1 cellular context compared by ENCODE assay signal in the genomic region with DNA sequence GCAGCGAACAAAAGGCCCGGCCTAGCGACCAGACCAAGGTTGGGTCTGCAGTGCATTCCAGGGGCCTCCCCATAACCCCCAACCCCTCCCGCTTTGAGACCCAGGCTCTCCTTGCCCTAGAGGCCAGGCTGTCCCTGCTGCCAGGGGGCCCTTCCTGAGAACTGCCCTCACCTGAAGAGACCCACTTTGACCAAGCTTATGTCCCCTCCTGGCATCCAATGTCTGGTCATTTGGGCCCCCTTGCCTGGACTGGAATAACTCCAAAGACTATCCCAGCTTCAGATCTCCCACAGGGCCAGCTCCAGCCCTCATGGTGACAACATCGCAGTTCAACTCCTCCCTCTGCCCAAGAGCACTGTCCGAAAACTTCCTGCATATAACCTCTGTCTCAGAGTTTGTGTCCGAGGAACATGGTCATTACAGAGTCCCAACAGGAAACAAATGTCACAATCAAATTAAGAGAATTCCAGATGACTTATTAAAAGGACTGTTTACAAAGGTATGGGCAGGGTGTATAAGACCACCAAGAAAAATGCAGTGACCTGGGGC.
TF ChIP-seq lines count a peak whose summit lies in the region.

No MANE protein-coding gene starts in this region.

TF ChIP-seq in K562, 482 proteins besides CTCF, POLR2A, EP300 and RAD21 (continued from another document):
- TF ChIP-seq, protein P1, sequence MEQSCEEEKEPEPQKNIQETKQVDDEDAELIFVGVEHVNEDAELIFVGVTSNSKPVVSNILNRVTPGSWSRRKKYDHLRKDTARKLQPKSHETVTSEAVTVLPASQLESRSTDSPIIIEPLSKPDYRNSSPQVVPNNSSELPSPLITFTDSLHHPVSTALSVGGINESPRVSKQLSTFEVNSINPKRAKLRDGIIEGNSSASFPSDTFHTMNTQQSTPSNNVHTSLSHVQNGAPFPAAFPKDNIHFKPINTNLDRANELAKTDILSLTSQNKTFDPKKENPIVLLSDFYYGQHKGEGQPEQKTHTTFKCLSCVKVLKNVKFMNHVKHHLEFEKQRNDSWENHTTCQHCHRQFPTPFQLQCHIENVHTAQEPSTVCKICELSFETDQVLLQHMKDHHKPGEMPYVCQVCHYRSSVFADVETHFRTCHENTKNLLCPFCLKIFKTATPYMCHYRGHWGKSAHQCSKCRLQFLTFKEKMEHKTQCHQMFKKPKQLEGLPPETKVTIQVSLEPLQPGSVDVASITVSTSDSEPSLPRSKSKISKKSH (CRISPR knock-in tag; IDR thresholded peaks at IDR 0.05) = no peak
- no peak for TF ChIP-seq SREBF2 (CRISPR knock-in tag; IDR thresholded peaks at IDR 0.05)
- TF ChIP-seq, protein P2, sequence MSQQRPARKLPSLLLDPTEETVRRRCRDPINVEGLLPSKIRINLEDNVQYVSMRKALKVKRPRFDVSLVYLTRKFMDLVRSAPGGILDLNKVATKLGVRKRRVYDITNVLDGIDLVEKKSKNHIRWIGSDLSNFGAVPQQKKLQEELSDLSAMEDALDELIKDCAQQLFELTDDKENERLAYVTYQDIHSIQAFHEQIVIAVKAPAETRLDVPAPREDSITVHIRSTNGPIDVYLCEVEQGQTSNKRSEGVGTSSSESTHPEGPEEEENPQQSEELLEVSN (IDR thresholded peaks at IDR 0.05; ENCODE audit: borderline replicate concordance in 1 of 2, extremely low read depth in 1 of 2, insufficient read depth in 1 of 2, insufficient read length in 1 of 2, low read depth in 1 of 2, low read length in 1 of 2, poor library complexity in 1 of 2, severe bottlenecking in 1 of 2) = no peak
- no peak for TF ChIP-seq PRPF4 (IDR thresholded peaks at IDR 0.05; ENCODE audit: insufficient read depth, low read depth, low read length, poor library complexity, severe bottlenecking)
TF ChIP-seq in K562: peak in this region for 0.
